ENCODE assay signal across 13 cellular contexts in genomic region chr18:78980279-78980771, GRCh38. TPM values are rescaled to one million over a fixed set of nuclear protein-coding genes. Genes with fewer than 3 reads are reported as not detected.
DNase-seq lines count a peak whose midpoint lies in the region; ATAC-seq and TF ChIP-seq lines count a peak whose summit lies in the region.
"Had no signal": no experiment of that assay in that cellular context is flagged by ENCODE, and none has a peak within 500 bp of the region (broad histone marks: within the 10 kb centered on the region; RNA-seq: fewer than 3 reads in every experiment).

No MANE protein-coding gene starts in this region.

- peak overlapping the region; percentile 87 for H2BK5ac ChIP-seq in neuronal stem cell (ENCODE audit: low read length)

- peak overlapping the region; percentile 75 for H3K4me2 ChIP-seq in neuronal stem cell (ENCODE audit: insufficient read depth, low read length, poor library complexity, severe bottlenecking)

- DNase-seq in COLO668 (lab: John Stamatoyannopoulos, UW; ENCODE audit: unreplicated experiment), result peak; percentile 68
- DNase-seq in foreskin melanocyte, result peak; percentile 19
- DNase-seq in neuronal stem cell (ENCODE audit: low spot score), result no peak
- no peak for DNase-seq in transverse colon
- no peak for DNase-seq in glutamatergic neuron
- no peak for DNase-seq in HPDE6-E6E7 (ENCODE audit: extremely low spot score)
- DNase-seq in mucosa of descending colon, result no peak
- DNase-seq: occipital lobe, T-cell had no signal

- peak overlapping the region; percentile 89 for H3K14ac ChIP-seq in neuronal stem cell (ENCODE audit: low read length)

- no peak overlapping the region for H3K4ac ChIP-seq in neuronal stem cell (ENCODE audit: low read length)

- H3K27me3 Mint-ChIP-seq in glutamatergic neuron (ENCODE audit: unreplicated experiment), result peaks cover 23% of the 10 kb centered on the region

- peak overlapping the region; percentile 81 for H2AK5ac ChIP-seq in neuronal stem cell (ENCODE audit: low read depth, low read length)

- no peak overlapping the region for H2BK120ac ChIP-seq in neuronal stem cell (ENCODE audit: low read depth, low read length)

- H3K9ac ChIP-seq in HUES48 (ENCODE audit: low read depth, low read length), result peak overlapping the region; percentile 77
- peak overlapping the region; percentile 77 for H3K9ac ChIP-seq in neuronal stem cell (ENCODE audit: low read depth, low read length, poor library complexity)

- TF ChIP-seq POLR2A in transverse colon (IDR thresholded peaks at IDR 0.05), result no peak

- no peak overlapping the region for H3K4me3 Mint-ChIP-seq in glutamatergic neuron (ENCODE audit: unreplicated experiment)

- peaks cover 53% of the 10 kb centered on the region for H3K4me1 ChIP-seq in HUES48 (ENCODE audit: control insufficient read depth, insufficient read depth, low read length)
- H3K4me1 ChIP-seq in neuronal stem cell (ENCODE audit: control insufficient read depth in 2 of 2, insufficient read depth in 1 of 2, low read depth in 1 of 2, low read length in 2 of 2), result peaks cover 0 to 11% of the 10 kb centered on the region in 2 donors
- H3K4me1 ChIP-seq in transverse colon, result peaks cover 0 to 11% (median 5%) of the 10 kb centered on the region in 4 donors
- no peaks in the 10 kb centered on the region for H3K4me1 ChIP-seq in mucosa of descending colon (ENCODE audit: low read depth)

- H3K4me1 Mint-ChIP-seq in glutamatergic neuron (ENCODE audit: low read depth, unreplicated experiment), result peaks cover 37% of the 10 kb centered on the region

- no peak overlapping the region for H2BK15ac ChIP-seq in neuronal stem cell (ENCODE audit: low read length)

- peaks cover 16% of the 10 kb centered on the region for H3K9me3 Mint-ChIP-seq in glutamatergic neuron (ENCODE audit: unreplicated experiment)
- H3K9me3 Mint-ChIP-seq: activated naive CD4-positive, alpha-beta T cell treated with anti-CD3 and anti-CD28 coated beads, Interleukin-2, amount 50 U/mL, for 24 hours; T-cell had no signal

- H3K27ac Mint-ChIP-seq in glutamatergic neuron (ENCODE audit: unreplicated experiment), result no peak overlapping the region
- H3K27ac Mint-ChIP-seq: activated naive CD4-positive, alpha-beta T cell treated with anti-CD3 and anti-CD28 coated beads, Interleukin-2, amount 50 U/mL, for 24 hours; T-cell had no signal

- no peaks in the 10 kb centered on the region for H3K36me3 ChIP-seq in HUES48 (ENCODE audit: control insufficient read depth, insufficient read depth, low read length)
- no peaks in the 10 kb centered on the region for H3K36me3 ChIP-seq in neuronal stem cell (replicated peaks in 1 of 2; ENCODE audit: control insufficient read depth in 2 of 2, insufficient read depth in 2 of 2, low read length in 2 of 2)
- H3K36me3 ChIP-seq in transverse colon, result no peaks in the 10 kb centered on the region
- H3K36me3 ChIP-seq in mucosa of descending colon (ENCODE audit: low read depth), result no peaks in the 10 kb centered on the region

- H3K36me3 Mint-ChIP-seq in glutamatergic neuron (ENCODE audit: unreplicated experiment), result no peaks in the 10 kb centered on the region
- H3K36me3 Mint-ChIP-seq: activated naive CD4-positive, alpha-beta T cell treated with anti-CD3 and anti-CD28 coated beads, Interleukin-2, amount 50 U/mL, for 24 hours; T-cell had no signal

- H3K27me3 ChIP-seq in HUES48 (ENCODE audit: control insufficient read depth, insufficient read depth, low read length), result peaks cover 37% of the 10 kb centered on the region
- H3K27me3 ChIP-seq in neuronal stem cell (ENCODE audit: control insufficient read depth in 3 of 3, insufficient read depth in 3 of 3, low read depth in 1 of 3, low read length in 3 of 3), result peaks cover 11 to 90% (median 34%) of the 10 kb centered on the region in 3 experiments
- H3K27me3 ChIP-seq in transverse colon, result peaks cover 93% of the 10 kb centered on the region

- ATAC-seq in mucosa of descending colon, result no peak
- ATAC-seq: activated CD4-positive, CD25-positive, alpha-beta regulatory T cell treated with anti-CD3 and anti-CD28 coated beads, Interleukin-2, amount 50 U/mL, for 24 hours; T-cell had no signal

- H2AFZ ChIP-seq in neuronal stem cell (ENCODE audit: low read length), result peak overlapping the region; percentile 59

- in situ Hi-C loops in transverse colon (cut with MboI; ENCODE audit: low pct_ligation_motif_present in 1 of 4, low pct_unique_long_range_greater_than_20kb in 1 of 4, low sequenced_read_pairs in 3 of 4), result no loop called here

- no peak overlapping the region for H4K8ac ChIP-seq in neuronal stem cell (ENCODE audit: low read depth, low read length)

- TF ChIP-seq CTCF in transverse colon (IDR thresholded peaks at IDR 0.05) (no peak), glutamatergic neuron (IDR thresholded peaks at IDR 0.05; ENCODE audit: partially characterized antibody, unreplicated experiment) (no peak), mucosa of descending colon (IDR thresholded peaks at IDR 0.05) (no peak)

- intact Hi-C loops in transverse colon (cut with DNase I; ENCODE audit: low total_unique reads) (no loop called here), mucosa of descending colon (cut with DNase I, micrococcal nuclease) (no loop called here)

- H3K79me1 ChIP-seq in neuronal stem cell (ENCODE audit: low read depth, low read length), result peaks cover 4% of the 10 kb centered on the region

- H3K4me3 ChIP-seq in HUES48 (ENCODE audit: low read depth, low read length), result peak overlapping the region; percentile 82
- peak overlapping the region in 1 of 2 donors; percentile 91 for H3K4me3 ChIP-seq in neuronal stem cell (ENCODE audit: low read length in 2 of 2)
- peak overlapping the region in 1 of 4 donors; percentile 15 for H3K4me3 ChIP-seq in transverse colon
- no peak overlapping the region for H3K4me3 ChIP-seq in mucosa of descending colon

- H4K91ac ChIP-seq in neuronal stem cell (ENCODE audit: low read depth, low read length, poor library complexity), result no peak overlapping the region

- peak overlapping the region; percentile 89 for H3K27ac ChIP-seq in HUES48 (ENCODE audit: low read depth, low read length)
- peak overlapping the region; percentile 17 for H3K27ac ChIP-seq in neuronal stem cell (replicated peaks; ENCODE audit: low read length)
- no peak overlapping the region for H3K27ac ChIP-seq in transverse colon

- no peaks in the 10 kb centered on the region; the same call in 1 of the 2 replicates for H3K9me3 ChIP-seq in HUES48 (ENCODE audit: control insufficient read depth, insufficient read depth, low read length)
- H3K9me3 ChIP-seq in neuronal stem cell (replicated peaks in 1 of 2; ENCODE audit: control insufficient read depth in 2 of 2, insufficient read depth in 1 of 2, low read depth in 1 of 2, low read length in 2 of 2), result peaks cover 0 to under 1% of the 10 kb centered on the region in 2 donors
- no peaks in the 10 kb centered on the region for H3K9me3 ChIP-seq in transverse colon
- H3K9me3 ChIP-seq in mucosa of descending colon, result no peaks in the 10 kb centered on the region

- no peak overlapping the region for H3K23ac ChIP-seq in neuronal stem cell (ENCODE audit: low read depth, low read length, poor library complexity)

- no CpG with 5 or more reads among the region's 71 CpGs for WGBS in neuronal stem cell (ENCODE audit: extremely low coverage in 2 of 2, insufficient read length in 2 of 2, insufficient replicate concordance in 1 of 2), 2 donors
- 35% methylated on average over 49 of the region's 71 CpGs; no CpG with 5 or more reads in 1 of the 2 donors for WGBS in transverse colon (ENCODE audit: low coverage in 1 of 2), 2 donors

- no peak for TF ChIP-seq EP300 in transverse colon (IDR thresholded peaks at IDR 0.05; ENCODE audit: low read depth)

- H2BK12ac ChIP-seq in neuronal stem cell (ENCODE audit: low read length), result no peak overlapping the region

- peak overlapping the region; percentile 98 for H3K18ac ChIP-seq in neuronal stem cell (ENCODE audit: low read length)

RNA-seq across cellular contexts. Expression of gene SALL3, which starts 0.7 kb away (rescaled TPM):
- polyA plus RNA-seq in neuronal stem cell (2013, experiment 1 of 2), result 10.3 TPM
- 10.9 TPM for polyA plus RNA-seq in neuronal stem cell (2013, experiment 2 of 2)
- total RNA-seq in transverse colon, result under 1 TPM in 1 of 4 donors, not detected in 3; 0.16 TPM
- total RNA-seq in glutamatergic neuron (ENCODE audit: unreplicated experiment), result 23.4 TPM
- not detected for total RNA-seq in mucosa of descending colon
- total RNA-seq: lung microvascular endothelial cell had no signal

Comparison
In these comparisons a context has a peak if more than half of its experiments do, and no peak if none do; other contexts are left out.
1. DNase-seq: peak in COLO668 (single experiment) and foreskin melanocyte (single experiment); none in neuronal stem cell (single experiment), transverse colon (single experiment), glutamatergic neuron (single experiment), HPDE6-E6E7 (single experiment) and mucosa of descending colon (0 of 3).
2. H3K27ac ChIP-seq: peak in HUES48 (single experiment) and neuronal stem cell (single experiment); none in transverse colon (0 of 4).
3. RNA of gene SALL3, which starts 0.7 kb away (total RNA-seq): 23.4 TPM in glutamatergic neuron (single experiment); 0.16 TPM in transverse colon and not detected in mucosa of descending colon; every median in the first group is over 10 times any median in the second.